ENCODE assay signal across 20 cellular contexts in the genomic region with DNA sequence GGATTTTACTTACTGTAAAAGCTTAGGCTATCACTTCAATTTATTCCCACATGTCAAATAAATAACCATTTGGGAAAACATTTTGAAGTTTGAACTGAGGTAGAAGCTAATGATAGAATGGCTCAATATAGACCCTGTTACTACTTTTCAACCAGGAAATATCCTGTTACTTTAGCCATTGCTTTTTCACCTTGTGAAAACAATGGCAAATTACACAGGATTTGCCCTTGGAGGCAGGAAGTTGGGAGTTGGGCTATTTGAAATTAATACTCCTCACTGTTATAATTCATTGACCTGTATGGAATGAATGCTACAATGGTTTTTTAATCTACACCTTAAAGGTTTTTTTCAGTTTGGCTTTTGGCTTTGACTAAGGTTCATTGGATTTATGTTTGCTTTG.
DNase-seq lines count a peak whose midpoint lies in the region; FAIRE-seq and TF ChIP-seq lines count a peak whose summit lies in the region.
"Had no signal": no experiment of that assay in that cellular context is flagged by ENCODE, and none has a peak within 500 bp of the region (broad histone marks: within the 10 kb centered on the region; RNA-seq: fewer than 3 reads in every experiment).

No MANE protein-coding gene starts in this region.

- no peak overlapping the region for H3K4me3 ChIP-seq in MM.1S (ENCODE audit: low read length)
- H3K4me3 ChIP-seq: BLaER1, HAP-1 had no signal

- intact Hi-C loops in activated T-helper 2 cell treated with anti-CD3 and anti-CD28 coated beads, Interferon-gamma antibody, Interleukin-2, Interleukin-4, amounts not matched to agents 10 μg/mL and 5 μg/mL and 100 μg/mL, durations not matched to agents 14 hours and 24 hours and 36 hours (cut with micrococcal nuclease), result no loop called here

- no peaks in the 10 kb centered on the region for H3K9me3 ChIP-seq in MM.1S (replicated peaks; ENCODE audit: insufficient read depth, low read length)
- H3K9me3 ChIP-seq: BLaER1, Caco-2, HAP-1 had no signal

- H3K9ac ChIP-seq in MM.1S (ENCODE audit: low read length), result no peak overlapping the region
- H3K9ac ChIP-seq: BLaER1 had no signal

- H3K4me1 Mint-ChIP-seq in activated T-helper 2 cell treated with anti-CD3 and anti-CD28 coated beads, Interferon-gamma antibody, Interleukin-2, Interleukin-4, amounts not matched to agents 10 μg/mL and 5 μg/mL and 100 μg/mL, durations not matched to agents 14 hours and 24 hours and 36 hours (ENCODE audit: low read depth), result no peaks in the 10 kb centered on the region
- H3K4me1 Mint-ChIP-seq: CD4-positive, CD25-positive, alpha-beta regulatory T cell had no signal

- no peak for TF ChIP-seq CTCF in MM.1S (IDR thresholded peaks at IDR 0.05; ENCODE audit: low read length)

- no peak for TF ChIP-seq RAD21 in Ishikawa (IDR thresholded peaks at IDR 0.05; ENCODE audit: low read depth)

- no peak overlapping the region for H3K4me3 Mint-ChIP-seq in activated T-helper 2 cell treated with anti-CD3 and anti-CD28 coated beads, Interferon-gamma antibody, Interleukin-2, Interleukin-4, amounts not matched to agents 10 μg/mL and 5 μg/mL and 100 μg/mL, durations not matched to agents 14 hours and 24 hours and 36 hours (ENCODE audit: low read depth)
- H3K4me3 Mint-ChIP-seq: CD4-positive, CD25-positive, alpha-beta regulatory T cell; CD8-positive, alpha-beta T cell; HFFc6 had no signal

- no peak overlapping the region for H3K27ac ChIP-seq in MM.1S (ENCODE audit: low read length)
- H3K27ac ChIP-seq: BLaER1, C4-2B had no signal

- H3K27me3 ChIP-seq in MM.1S (replicated peaks; ENCODE audit: insufficient read depth, low read length), result no peaks in the 10 kb centered on the region
- H3K27me3 ChIP-seq: BLaER1 had no signal

- DNase-seq in DMS53 (lab: John Stamatoyannopoulos, UW) (peak; percentile 4), lung microvascular endothelial cell (ENCODE audit: low read depth in 2 of 2) (peak; percentile 4 to 51), MM.1S (no peak)
- no peak for DNase-seq in stimulated activated CD4-positive, alpha-beta T cell treated with anti-CD3 and anti-CD28 coated beads, Interleukin-2, amount 100 ng/mL, for 24 hours
- DNase-seq in activated T-helper 2 cell treated with anti-CD3 and anti-CD28 coated beads, Interferon-gamma antibody, Interleukin-2, Interleukin-4, amounts not matched to agents 10 μg/mL and 5 μg/mL and 100 μg/mL, durations not matched to agents 14 hours and 24 hours and 36 hours (ENCODE audit: low spot score), result no peak
- DNase-seq: Caco-2; CD4-positive, CD25-positive, alpha-beta regulatory T cell; CD8-positive, alpha-beta T cell; DMS 273 treated with DMSO at 0.1 percent for 48 hours; DND-41; GOT3; HFFc6 had no signal

- H3K79me2 ChIP-seq in MM.1S (ENCODE audit: low read length), result no peaks in the 10 kb centered on the region

- H3F3A ChIP-seq in MM.1S (ENCODE audit: insufficient read depth, low read length), result no peaks in the 10 kb centered on the region

- no peak overlapping the region for H3K27ac Mint-ChIP-seq in activated T-helper 2 cell treated with anti-CD3 and anti-CD28 coated beads, Interferon-gamma antibody, Interleukin-2, Interleukin-4, amounts not matched to agents 10 μg/mL and 5 μg/mL and 100 μg/mL, durations not matched to agents 14 hours and 24 hours and 36 hours
- H3K27ac Mint-ChIP-seq: CD4-positive, CD25-positive, alpha-beta regulatory T cell; CD8-positive, alpha-beta T cell; HFFc6 had no signal

- H3K27me3 Mint-ChIP-seq in activated T-helper 2 cell treated with anti-CD3 and anti-CD28 coated beads, Interferon-gamma antibody, Interleukin-2, Interleukin-4, amounts not matched to agents 10 μg/mL and 5 μg/mL and 100 μg/mL, durations not matched to agents 14 hours and 24 hours and 36 hours (ENCODE audit: low read depth), result no peaks in the 10 kb centered on the region
- H3K27me3 Mint-ChIP-seq: CD4-positive, CD25-positive, alpha-beta regulatory T cell had no signal

- no peak overlapping the region for H3K4me2 ChIP-seq in MM.1S (ENCODE audit: low read depth, low read length)
- H3K4me2 ChIP-seq: BLaER1 had no signal

- H2AFZ ChIP-seq in MM.1S (ENCODE audit: low read length), result no peak overlapping the region

- H3K4me1 ChIP-seq in MM.1S (ENCODE audit: low read length), result no peaks in the 10 kb centered on the region
- H3K4me1 ChIP-seq: BLaER1, HAP-1 had no signal

- TF ChIP-seq EP300 in Ishikawa (IDR thresholded peaks at IDR 0.05; ENCODE audit: borderline replicate concordance), result peak; percentile 78; the same call in 1 of the 2 replicates

- H3K9me3 Mint-ChIP-seq in activated T-helper 2 cell treated with anti-CD3 and anti-CD28 coated beads, Interferon-gamma antibody, Interleukin-2, Interleukin-4, amounts not matched to agents 10 μg/mL and 5 μg/mL and 100 μg/mL, durations not matched to agents 14 hours and 24 hours and 36 hours, result no peaks in the 10 kb centered on the region
- H3K9me3 Mint-ChIP-seq: CD8-positive, alpha-beta T cell; HFFc6 had no signal

- H3K36me3 ChIP-seq in MM.1S (replicated peaks; ENCODE audit: insufficient read depth, low read length), result no peaks in the 10 kb centered on the region
- H3K36me3 ChIP-seq: BLaER1, HAP-1 had no signal

- FAIRE-seq in endometrium (lab: Jason Lieb, UNC), result peak; percentile 8
- FAIRE-seq: G401.6, GM12892, H54 had no signal

- no peaks in the 10 kb centered on the region for H4K20me1 ChIP-seq in MM.1S (ENCODE audit: insufficient read depth, low read length)
- H4K20me1 ChIP-seq: BLaER1 had no signal

- no peaks in the 10 kb centered on the region for H3K9me2 ChIP-seq in MM.1S (replicated peaks; ENCODE audit: insufficient read depth, low read length)

- no peaks in the 10 kb centered on the region for H3K36me3 Mint-ChIP-seq in activated T-helper 2 cell treated with anti-CD3 and anti-CD28 coated beads, Interferon-gamma antibody, Interleukin-2, Interleukin-4, amounts not matched to agents 10 μg/mL and 5 μg/mL and 100 μg/mL, durations not matched to agents 14 hours and 24 hours and 36 hours (ENCODE audit: low read depth)
- H3K36me3 Mint-ChIP-seq: CD4-positive, CD25-positive, alpha-beta regulatory T cell; CD8-positive, alpha-beta T cell had no signal

TF ChIP-seq in Ishikawa, 13 proteins besides CTCF, POLR2A, EP300 and RAD21:
- TF ChIP-seq NFIC (IDR thresholded peaks at IDR 0.05) (peak; percentile 53), CREB1 (IDR thresholded peaks at IDR 0.05; ENCODE audit: low read depth) (no peak), FOXM1 (IDR thresholded peaks at IDR 0.05; ENCODE audit: borderline replicate concordance, low read depth) (0 out of 2 replicates have a peak, but pooled peaks have one; percentile 71), CEBPB (IDR thresholded peaks at IDR 0.05) (peak; percentile 2; the same call in 1 of the 2 replicates), TCF12 (IDR thresholded peaks at IDR 0.05; ENCODE audit: low read depth) (peak; percentile 44; the same call in 1 of the 2 replicates)

Comparison
In these comparisons a context has a peak if more than half of its experiments do, and no peak if none do; other contexts are left out.
1. DNase-seq: peak in DMS53 (single experiment) and lung microvascular endothelial cell (2 of 2); none in stimulated activated CD4-positive, alpha-beta T cell treated with anti-CD3 and anti-CD28 coated beads, Interleukin-2, amount 100 ng/mL, for 24 hours (0 of 2), MM.1S (single experiment) and activated T-helper 2 cell treated with anti-CD3 and anti-CD28 coated beads, Interferon-gamma antibody, Interleukin-2, Interleukin-4, amounts not matched to agents 10 μg/mL and 5 μg/mL and 100 μg/mL, durations not matched to agents 14 hours and 24 hours and 36 hours (single experiment).